Comparison of ENCODE assay signal across 19 cellular contexts in the genomic region with DNA sequence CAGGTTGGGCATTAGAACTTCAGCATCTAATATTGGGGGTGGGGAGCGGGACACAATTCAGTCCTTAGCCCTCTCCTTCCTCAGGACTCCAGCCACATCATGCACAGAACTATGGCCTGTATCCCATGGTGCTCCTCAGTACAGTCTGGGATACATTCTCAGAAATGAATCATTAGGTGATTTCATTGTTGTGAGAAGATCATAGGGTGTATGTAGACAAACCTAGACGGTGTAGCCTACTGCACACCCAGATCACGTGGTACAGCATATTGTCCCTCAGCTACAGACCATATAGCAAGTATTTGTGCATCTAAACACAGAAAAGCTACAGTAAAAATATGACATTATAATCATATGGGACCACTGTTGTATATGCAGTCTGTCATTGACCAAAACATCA.
"Had no signal": no experiment of that assay in that cellular context is flagged by ENCODE, and none has a peak within 500 bp of the region (broad histone marks: within the 10 kb centered on the region; RNA-seq: fewer than 3 reads in every experiment).

No MANE protein-coding gene starts in this region.

- H3K4me1 ChIP-seq: parathyroid adenoma, psoas muscle, spleen, tibial artery, upper lobe of left lung, uterus had no signal

- H3K9me3 ChIP-seq: psoas muscle, spleen, tibial artery, upper lobe of left lung, uterus had no signal

- H2AFZ ChIP-seq: hepatocyte, parathyroid adenoma had no signal

- H3K27ac ChIP-seq: hepatocyte, parathyroid adenoma, psoas muscle, spleen, tibial artery, upper lobe of left lung, uterus had no signal

- H3K79me2 ChIP-seq: hepatocyte, parathyroid adenoma had no signal

- H3K27ac Mint-ChIP-seq: naive thymus-derived CD4-positive, alpha-beta T cell; nephron progenitor cell; stimulated activated memory B cell treated with anti-CD40 and anti-IgM and Interleukin-4, amounts not matched to agents 10 μg/mL and 1 μg/mL and 100 μg/mL, for 72 hours; stimulated activated naive CD8-positive, alpha-beta T cell treated with anti-CD3 and anti-CD28 coated beads, Interleukin-15, Interleukin-2, amounts not matched to agents 100 ng/mL and 50 ng/mL, for 24 hours had no signal

- H3K27me3 ChIP-seq: upper lobe of left lung, uterus had no signal

- H3K4me2 ChIP-seq: hepatocyte had no signal

- H3K4me3 ChIP-seq: hepatocyte, psoas muscle, spleen, tibial artery, upper lobe of left lung, uterus had no signal

- H3K9me3 Mint-ChIP-seq: nephron progenitor cell; stimulated activated memory B cell treated with anti-CD40 and anti-IgM and Interleukin-4, amounts not matched to agents 10 μg/mL and 1 μg/mL and 100 μg/mL, for 72 hours; stimulated activated naive CD8-positive, alpha-beta T cell treated with anti-CD3 and anti-CD28 coated beads, Interleukin-15, Interleukin-2, amounts not matched to agents 100 ng/mL and 50 ng/mL, for 24 hours had no signal

- H3K4me1 Mint-ChIP-seq: naive thymus-derived CD4-positive, alpha-beta T cell; stimulated activated memory B cell treated with anti-CD40 and anti-IgM and Interleukin-4, amounts not matched to agents 10 μg/mL and 1 μg/mL and 100 μg/mL, for 72 hours had no signal

- H3K36me3 ChIP-seq: spleen, tibial artery, upper lobe of left lung, uterus had no signal

- H3K4me3 Mint-ChIP-seq: naive thymus-derived CD4-positive, alpha-beta T cell; nephron progenitor cell; stimulated activated memory B cell treated with anti-CD40 and anti-IgM and Interleukin-4, amounts not matched to agents 10 μg/mL and 1 μg/mL and 100 μg/mL, for 72 hours; stimulated activated naive CD8-positive, alpha-beta T cell treated with anti-CD3 and anti-CD28 coated beads, Interleukin-15, Interleukin-2, amounts not matched to agents 100 ng/mL and 50 ng/mL, for 24 hours had no signal

- H3K36me3 Mint-ChIP-seq: naive thymus-derived CD4-positive, alpha-beta T cell; stimulated activated memory B cell treated with anti-CD40 and anti-IgM and Interleukin-4, amounts not matched to agents 10 μg/mL and 1 μg/mL and 100 μg/mL, for 72 hours had no signal

- DNase-seq: dermis blood vessel endothelial cell; erythroblast; foreskin melanocyte; head of caudate nucleus; naive thymus-derived CD4-positive, alpha-beta T cell; nephron progenitor cell; psoas muscle; retina; spleen; stimulated activated CD4-positive, alpha-beta T cell treated with anti-CD3 and anti-CD28 coated beads, Interleukin-15, amount 100 ng/mL, for 24 hours; stimulated activated CD4-positive, alpha-beta T cell treated with anti-CD3 and anti-CD28 coated beads, Interleukin-1b, Interleukin-23, amount 100 ng/mL, for 48 hours; stimulated activated CD4-positive, alpha-beta T cell treated with anti-CD3 and anti-CD28 coated beads, Interleukin-4, amount 100 ng/mL, for 24 hours; tibial artery; uterus had no signal

- H3K9ac ChIP-seq: parathyroid adenoma had no signal
